22 cellular contexts compared by ENCODE assay signal in genomic region chrY:14290656-14291375, GRCh38.
DNase-seq lines count a peak whose midpoint lies in the region; ATAC-seq, FAIRE-seq and TF ChIP-seq lines count a peak whose summit lies in the region.
"Had no signal": no experiment of that assay in that cellular context is flagged by ENCODE, and none has a peak within 500 bp of the region (broad histone marks: within the 10 kb centered on the region; RNA-seq: fewer than 3 reads in every experiment).

No MANE protein-coding gene starts in this region.

- H3F3A ChIP-seq in GM23248 (ENCODE audit: insufficient read depth) (no peaks in the 10 kb centered on the region), SK-N-SH (replicated peaks; ENCODE audit: insufficient read depth) (no peaks in the 10 kb centered on the region)

- H3K14ac ChIP-seq in mesenchymal stem cell (ENCODE audit: low read length in 2 of 2), result no peak overlapping the region

- intact Hi-C loops in activated CD8-positive, alpha-beta T cell treated with anti-CD3 and anti-CD28 coated beads for 36 hours (cut with micrococcal nuclease), result no loop called here

- H3K18ac ChIP-seq in mesenchymal stem cell (ENCODE audit: low read depth in 1 of 2, low read length in 2 of 2), result no peak overlapping the region

- no peaks in the 10 kb centered on the region for H3K9me3 ChIP-seq in GM23248 (ENCODE audit: low read depth)
- no peaks in the 10 kb centered on the region for H3K9me3 ChIP-seq in mesenchymal stem cell (ENCODE audit: control insufficient read depth, low read length)
- H3K9me3 ChIP-seq in SK-N-SH, result no peaks in the 10 kb centered on the region
- H3K9me3 ChIP-seq: BLaER1 had no signal

- TF ChIP-seq CTCF in AG10803 (conservative IDR thresholded peaks at IDR 0.05; ENCODE audit: low read length) (no peak), SK-N-SH (IDR thresholded peaks at IDR 0.05) (no peak)
- TF ChIP-seq CTCF in activated CD8-positive, alpha-beta T cell treated with anti-CD3 and anti-CD28 coated beads for 36 hours (IDR thresholded peaks at IDR 0.05), result no peak

- no peak overlapping the region for H2BK5ac ChIP-seq in mesenchymal stem cell (ENCODE audit: low read depth, low read length, poor library complexity, severe bottlenecking)

- H3K4me3 ChIP-seq in AG10803 (ENCODE audit: low read length) (no peak overlapping the region), GM23248 (no peak overlapping the region), mesenchymal stem cell (ENCODE audit: insufficient read depth in 1 of 2, low read depth in 1 of 2, low read length in 2 of 2) (no peak overlapping the region), SK-N-SH (ENCODE audit: low read depth in 2 of 2, low read length in 1 of 2) (no peak overlapping the region)
- H3K4me3 ChIP-seq: BLaER1, GM23338 had no signal

- ATAC-seq in activated CD8-positive, alpha-beta T cell treated with anti-CD3 and anti-CD28 coated beads for 36 hours, result no peak
- ATAC-seq: GM23338, HCT116, PC-3 had no signal

- H3K27me3 ChIP-seq in GM23248 (replicated peaks; ENCODE audit: insufficient read depth) (no peaks in the 10 kb centered on the region), mesenchymal stem cell (ENCODE audit: control insufficient read depth in 1 of 2, insufficient read depth in 1 of 2, low read length in 2 of 2) (no peaks in the 10 kb centered on the region), SK-N-SH (ENCODE audit: insufficient read depth) (no peaks in the 10 kb centered on the region)
- H3K27me3 ChIP-seq: BLaER1 had no signal

- H3K4me2 ChIP-seq in GM23248 (ENCODE audit: unreplicated experiment), result no peak overlapping the region
- H3K4me2 ChIP-seq in mesenchymal stem cell (ENCODE audit: low read length, poor library complexity, severe bottlenecking), result no peak overlapping the region
- H3K4me2 ChIP-seq in SK-N-SH, result no peak overlapping the region
- H3K4me2 ChIP-seq: BLaER1, GM23338 had no signal

- TF ChIP-seq RAD21 in SK-N-SH (IDR thresholded peaks at IDR 0.05; ENCODE audit: low read length), result no peak

- POLR2A ChIA-PET in SK-N-SH (lab: Yijun Ruan, JAX), result no interaction called here
- POLR2A ChIA-PET in activated CD8-positive, alpha-beta T cell treated with anti-CD3 and anti-CD28 coated beads for 36 hours (lab: Charles Lee), result no interaction called here

- H3K36me3 ChIP-seq in GM23248 (ENCODE audit: low read depth) (no peaks in the 10 kb centered on the region), mesenchymal stem cell (ENCODE audit: control insufficient read depth in 1 of 2, insufficient read depth in 2 of 2, low read depth in 1 of 2, low read length in 2 of 2) (no peaks in the 10 kb centered on the region), SK-N-SH (replicated peaks in 1 of 2; ENCODE audit: control insufficient read depth in 1 of 2, insufficient read depth in 2 of 2, low read length in 1 of 2) (no peaks in the 10 kb centered on the region)
- H3K36me3 ChIP-seq: BLaER1 had no signal

- H3K27me3 Mint-ChIP-seq in activated CD8-positive, alpha-beta T cell treated with anti-CD3 and anti-CD28 coated beads for 36 hours, result no peaks in the 10 kb centered on the region
- H3K27me3 Mint-ChIP-seq: CD8-positive, alpha-beta memory T cell had no signal

- no peak overlapping the region for H3K4ac ChIP-seq in mesenchymal stem cell (ENCODE audit: low read depth in 1 of 2, low read length in 2 of 2)

- no peak overlapping the region for H2BK120ac ChIP-seq in mesenchymal stem cell (ENCODE audit: low read depth, low read length)

- no peak for FAIRE-seq in GM19239 (lab: Jason Lieb, UNC)
- FAIRE-seq: D721Med had no signal

- H3K4me1 ChIP-seq in GM23248 (ENCODE audit: insufficient read depth) (no peaks in the 10 kb centered on the region), mesenchymal stem cell (ENCODE audit: control insufficient read depth, insufficient read depth, low read depth, low read length) (no peaks in the 10 kb centered on the region), SK-N-SH (ENCODE audit: control insufficient read depth in 1 of 2, insufficient read depth in 2 of 2, low read depth in 1 of 2, low read length in 1 of 2) (no peaks in the 10 kb centered on the region)
- H3K4me1 ChIP-seq: BLaER1 had no signal

- H4K8ac ChIP-seq in mesenchymal stem cell (ENCODE audit: low read length), result no peak overlapping the region

- H3K9me2 ChIP-seq in GM23248 (ENCODE audit: insufficient read depth) (no peaks in the 10 kb centered on the region), SK-N-SH (no peaks in the 10 kb centered on the region)

- H3K9ac ChIP-seq in GM23248 (no peak overlapping the region), mesenchymal stem cell (ENCODE audit: low read length) (no peak overlapping the region), SK-N-SH (no peak overlapping the region)
- H3K9ac ChIP-seq: BLaER1 had no signal

- H2BK15ac ChIP-seq in mesenchymal stem cell (ENCODE audit: low read depth, poor library complexity, severe bottlenecking), result no peak overlapping the region

- H2AK5ac ChIP-seq in mesenchymal stem cell (ENCODE audit: low read length, severe bottlenecking), result no peak overlapping the region

- H2AFZ ChIP-seq in GM23248 (no peak overlapping the region), mesenchymal stem cell (ENCODE audit: low read depth, low read length) (no peak overlapping the region), SK-N-SH (ENCODE audit: low read depth) (no peak overlapping the region)
- H2AFZ ChIP-seq: GM23338 had no signal

- H4K91ac ChIP-seq in mesenchymal stem cell (ENCODE audit: low read length), result no peak overlapping the region

- no peaks in the 10 kb centered on the region for H3K4me1 Mint-ChIP-seq in activated CD8-positive, alpha-beta T cell treated with anti-CD3 and anti-CD28 coated beads for 36 hours (ENCODE audit: low read depth)
- H3K4me1 Mint-ChIP-seq: CD8-positive, alpha-beta memory T cell; GM23338 had no signal

- H3K4me3 Mint-ChIP-seq in activated CD8-positive, alpha-beta T cell treated with anti-CD3 and anti-CD28 coated beads for 36 hours, result no peak overlapping the region
- H3K4me3 Mint-ChIP-seq: CD8-positive, alpha-beta memory T cell; GM23338 had no signal

- DNase-seq in AG10803 (ENCODE audit: low read depth), result peak; percentile 37
- DNase-seq in GM23248, result peak; percentile 6
- peak; percentile 43 for DNase-seq in amniotic epithelial cell (ENCODE audit: low read depth)
- peak; percentile 71 for DNase-seq in mesenchymal stem cell
- DNase-seq in GM19239 (ENCODE audit: insufficient read length, low spot score), result no peak
- DNase-seq in SK-N-SH, result no peak
- no peak for DNase-seq in effector CD4-positive, alpha-beta T cell
- no peak for DNase-seq in activated CD8-positive, alpha-beta T cell treated with anti-CD3 and anti-CD28 coated beads for 36 hours
- DNase-seq: 8988T; CD8-positive, alpha-beta memory T cell; KG1; MV-4-11; NCI-H1417; NCI-H187; NCI-H2107; NCI-H524; PC-3 had no signal

- no peaks in the 10 kb centered on the region for H3K79me2 ChIP-seq in GM23248 (ENCODE audit: insufficient read depth)
- no peaks in the 10 kb centered on the region for H3K79me2 ChIP-seq in SK-N-SH (ENCODE audit: insufficient read depth)

- TF ChIP-seq EP300 in SK-N-SH (IDR thresholded peaks at IDR 0.05; ENCODE audit: borderline replicate concordance in 1 of 2, low read depth in 1 of 2, low read length in 1 of 2), result no peak

- no peaks in the 10 kb centered on the region for H4K20me1 ChIP-seq in GM23248 (ENCODE audit: insufficient read depth)
- H4K20me1 ChIP-seq in SK-N-SH (ENCODE audit: insufficient read depth), result no peaks in the 10 kb centered on the region
- H4K20me1 ChIP-seq: BLaER1 had no signal

- CTCF ChIA-PET in SK-N-SH (lab: Yijun Ruan, JAX), result no interaction called here
- CTCF ChIA-PET in activated CD8-positive, alpha-beta T cell treated with anti-CD3 and anti-CD28 coated beads for 36 hours (lab: Charles Lee), result no interaction called here

- H3K36me3 Mint-ChIP-seq in activated CD8-positive, alpha-beta T cell treated with anti-CD3 and anti-CD28 coated beads for 36 hours (ENCODE audit: low read depth), result no peaks in the 10 kb centered on the region
- H3K36me3 Mint-ChIP-seq: CD8-positive, alpha-beta memory T cell had no signal

- H3K27ac Mint-ChIP-seq in activated CD8-positive, alpha-beta T cell treated with anti-CD3 and anti-CD28 coated beads for 36 hours, result no peak overlapping the region
- H3K27ac Mint-ChIP-seq: CD8-positive, alpha-beta memory T cell; GM23338 had no signal

- H2BK12ac ChIP-seq in mesenchymal stem cell (ENCODE audit: low read length in 2 of 2), result no peak overlapping the region

- 11 to 18% methylated on average over 1 of the region's 1 CpG for WGBS in GM23248 (ENCODE audit: low coverage in 1 of 2, low lambda C conversion rate in 2 of 2, missing lambda C conversion rate in 2 of 2), 2 experiments
- WGBS in mesenchymal stem cell, result no CpG with 5 or more reads among the region's 1 CpG
- WGBS in SK-N-SH (ENCODE audit: low lambda C conversion rate), result no CpG with 5 or more reads among the region's 1 CpG

- H3K9me3 Mint-ChIP-seq in activated CD8-positive, alpha-beta T cell treated with anti-CD3 and anti-CD28 coated beads for 36 hours, result no peaks in the 10 kb centered on the region
- H3K9me3 Mint-ChIP-seq: CD8-positive, alpha-beta memory T cell had no signal

- in situ Hi-C loops in GM23248 (cut with MboI), result loop anchor here (25.0 kb wide), 1 partner anchor 104 kb away; no protein-coding TSS in a partner anchor

- no peak overlapping the region for H3K23ac ChIP-seq in mesenchymal stem cell (ENCODE audit: low read length in 2 of 2)

- H3K27ac ChIP-seq in GM23248, result no peak overlapping the region
- H3K27ac ChIP-seq in mesenchymal stem cell (ENCODE audit: low read length, poor library complexity, severe bottlenecking), result no peak overlapping the region
- no peak overlapping the region for H3K27ac ChIP-seq in SK-N-SH (ENCODE audit: low read depth in 2 of 2, low read length in 1 of 2)
- H3K27ac ChIP-seq: BLaER1, RWPE1 had no signal

- H3K79me1 ChIP-seq in mesenchymal stem cell (replicated peaks; ENCODE audit: low read length, poor library complexity, severe bottlenecking), result no peaks in the 10 kb centered on the region

TF ChIP-seq in SK-N-SH, 30 proteins besides CTCF, POLR2A, EP300 and RAD21 (continues in another document):
- no peak for TF ChIP-seq ZBTB33 (IDR thresholded peaks at IDR 0.05; ENCODE audit: borderline replicate concordance, low read depth)

Comparison
In these comparisons a context has a peak if more than half of its experiments do, and no peak if none do; other contexts are left out.
1. DNase-seq: peak in AG10803 (single experiment), GM23248 (single experiment), amniotic epithelial cell (single experiment) and mesenchymal stem cell (single experiment); none in GM19239 (single experiment), SK-N-SH (single experiment), effector CD4-positive, alpha-beta T cell (single experiment) and activated CD8-positive, alpha-beta T cell treated with anti-CD3 and anti-CD28 coated beads for 36 hours (single experiment).